Comparison of ENCODE assay signal across 10 cellular contexts in genomic region chr15:38226867-38227266, GRCh38. TPM values are rescaled to one million over a fixed set of nuclear protein-coding genes. Genes with fewer than 3 reads are reported as not detected.
A peak's percentile ranks its signal among the peaks of the same experiment; 100 is the strongest.
DNase-seq lines count a peak whose midpoint lies in the region; ATAC-seq, FAIRE-seq and TF ChIP-seq lines count a peak whose summit lies in the region.
"Had no signal": no experiment of that assay in that cellular context is flagged by ENCODE, and none has a peak within 500 bp of the region (broad histone marks: within the 10 kb centered on the region; RNA-seq: fewer than 3 reads in every experiment).

No MANE protein-coding gene starts in this region.

- POLR2A ChIA-PET in HepG2 (lab: Yijun Ruan, JAX): no interaction called here
- POLR2A ChIA-PET in HEK293T (lab: Yijun Ruan, JAX): interaction anchor here (2.8 kb wide), 1 partner anchor 25 kb away, joined by 12 read pairs; the partner anchor contains the start of gene SPRED1

- no peaks in the 10 kb centered on the region for H3K9me3 ChIP-seq in HepG2 (ENCODE audit: low read length)

- no peaks in the 10 kb centered on the region for H3K27me3 ChIP-seq in HepG2 (ENCODE audit: control insufficient read depth in 1 of 2, insufficient read depth in 2 of 2, low read length in 2 of 2)

- BruUV-seq in HepG2 (replicated peaks; lab: Mats Ljungman, UMichigan): no TSS peak

- no peaks in the 10 kb centered on the region for H3K36me3 ChIP-seq in HepG2 (replicated peaks in 1 of 2; ENCODE audit: control insufficient read depth in 1 of 2, insufficient read depth in 2 of 2, low read length in 2 of 2)

- no peak for TF ChIP-seq RAD21 in HepG2 (CRISPR knock-in tag; IDR thresholded peaks at IDR 0.05)

- no peaks in the 10 kb centered on the region for H3K4me1 ChIP-seq in HepG2 (ENCODE audit: insufficient read depth, low read length)

- H3K4me2 ChIP-seq in HepG2 (ENCODE audit: low read depth, low read length): no peak overlapping the region

- H3K27me3 Mint-ChIP-seq in activated CD4-positive, alpha-beta T cell treated with anti-CD3 and anti-CD28 coated beads, Interleukin-2, amount 10 ng/mL, durations not matched to agents 24 days and 14 days: peaks cover 8% of the 10 kb centered on the region

- TF ChIP-seq EP300 in HepG2 (IDR thresholded peaks at IDR 0.05; ENCODE audit: low read depth in 2 of 2, low read length in 2 of 2) (no peak), HepG2 (CRISPR knock-in tag; IDR thresholded peaks at IDR 0.05; ENCODE audit: borderline replicate concordance) (no peak)

- TF ChIP-seq POLR2A in HepG2 (IDR thresholded peaks at IDR 0.05; ENCODE audit: insufficient read depth in 1 of 2, low read depth in 2 of 2, low read length in 2 of 2): no peak

- no peaks in the 10 kb centered on the region for H4K20me1 ChIP-seq in HepG2 (ENCODE audit: insufficient read depth, low read length)

- H2AFZ ChIP-seq in HepG2 (ENCODE audit: low read length): no peak overlapping the region

- in situ Hi-C loops in HepG2 (cut with HindIII; ENCODE audit: extremely low pct_ligation_motif_present, low pct_unique_long_range_greater_than_20kb): no loop called here

- no peak for ATAC-seq in HepG2

- TF ChIP-seq CTCF in HepG2 (CRISPR knock-in tag; IDR thresholded peaks at IDR 0.05): no peak

- WGBS in HepG2 (ENCODE audit: low lambda C conversion rate): 34% methylated on average over 3 of the region's 3 CpGs

- no peaks in the 10 kb centered on the region for H3K9me3 Mint-ChIP-seq in activated CD4-positive, alpha-beta T cell treated with anti-CD3 and anti-CD28 coated beads, Interleukin-2, amount 10 ng/mL, durations not matched to agents 24 days and 14 days

- no peaks in the 10 kb centered on the region for H3K36me3 Mint-ChIP-seq in activated CD4-positive, alpha-beta T cell treated with anti-CD3 and anti-CD28 coated beads, Interleukin-2, amount 10 ng/mL, durations not matched to agents 24 days and 14 days (ENCODE audit: low read depth)

- no peak overlapping the region for H3K4me3 Mint-ChIP-seq in activated CD4-positive, alpha-beta T cell treated with anti-CD3 and anti-CD28 coated beads, Interleukin-2, amount 10 ng/mL, durations not matched to agents 24 days and 14 days

- H3K9ac ChIP-seq in HepG2 (ENCODE audit: insufficient read depth, low read depth, low read length): no peak overlapping the region

- no peaks in the 10 kb centered on the region for H3K4me1 Mint-ChIP-seq in activated CD4-positive, alpha-beta T cell treated with anti-CD3 and anti-CD28 coated beads, Interleukin-2, amount 10 ng/mL, durations not matched to agents 24 days and 14 days

- no peak for FAIRE-seq in HepG2 (lab: Jason Lieb, UNC)
- FAIRE-seq: D721Med had no signal

- H3K79me2 ChIP-seq in HepG2 (ENCODE audit: insufficient read depth, low read length): no peaks in the 10 kb centered on the region

- DNase-seq in AG08396 (ENCODE audit: low spot score): peak; percentile 66
- DNase-seq in NCI-H1048 (lab: John Stamatoyannopoulos, UW): peak; percentile 42
- peak; percentile 78 to 92 for DNase-seq in dermis microvascular lymphatic vessel endothelial cell (ENCODE audit: low read depth in 2 of 2)
- DNase-seq in HepG2 (ENCODE audit: low spot score): peak; percentile 59
- no peak for DNase-seq in HEK293T (ENCODE audit: extremely low spot score)
- DNase-seq in activated CD4-positive, alpha-beta T cell treated with anti-CD3 and anti-CD28 coated beads, Interleukin-2, amount 10 ng/mL, durations not matched to agents 24 days and 14 days: no peak
- no peak for DNase-seq in cortex of kidney (lab: John Stamatoyannopoulos, UW)
- DNase-seq in activated CD8-positive, alpha-beta memory T cell treated with anti-CD3 and anti-CD28 coated beads, Interleukin-2, amount 50 U/mL, for 48 hours: no peak
- DNase-seq: NCI-H524 treated with DMSO at 0.1 percent for 48 hours had no signal

- H3K27ac Mint-ChIP-seq in activated CD4-positive, alpha-beta T cell treated with anti-CD3 and anti-CD28 coated beads, Interleukin-2, amount 10 ng/mL, durations not matched to agents 24 days and 14 days: no peak overlapping the region

- intact Hi-C loops in HepG2 (cut with micrococcal nuclease; ENCODE audit: unreplicated experiment): no loop called here
- intact Hi-C loops in activated CD4-positive, alpha-beta T cell treated with anti-CD3 and anti-CD28 coated beads, Interleukin-2, amount 10 ng/mL, durations not matched to agents 24 days and 14 days (cut with micrococcal nuclease): no loop called here

- no peak overlapping the region for H3K4me3 ChIP-seq in HepG2 (replicated peaks in 1 of 3; ENCODE audit: insufficient read depth in 1 of 3, low read depth in 2 of 3, low read length in 3 of 3)

- CTCF ChIA-PET in HepG2 (lab: Yijun Ruan, JAX; ENCODE audit: low intra/inter-chr PET ratio, low total read pairs): no interaction called here
- CTCF ChIA-PET in HEK293T (lab: Yijun Ruan, JAX): no interaction called here

- H3K27ac ChIP-seq in HepG2 (ENCODE audit: extremely low read length, insufficient read depth, low read length): no peak overlapping the region

TF ChIP-seq in HepG2, 621 proteins besides CTCF, POLR2A, EP300 and RAD21:
- TF ChIP-seq MEIS1 (CRISPR knock-in tag; IDR thresholded peaks at IDR 0.05; ENCODE audit: borderline replicate concordance): no peak
- TF ChIP-seq FOSL2 (CRISPR knock-in tag; IDR thresholded peaks at IDR 0.05): peak; percentile 76
- no peak for TF ChIP-seq ZNF333 (CRISPR knock-in tag; IDR thresholded peaks at IDR 0.05; ENCODE audit: borderline replicate concordance)
- TF ChIP-seq HMG20A (CRISPR knock-in tag; IDR thresholded peaks at IDR 0.05; ENCODE audit: borderline replicate concordance): 0 out of 2 replicates have a peak, but pooled peaks have one; percentile 50

TF ChIP-seq in HEK293T, 16 proteins besides CTCF, POLR2A, EP300 and RAD21:
- TF ChIP-seq SUZ12 (IDR thresholded peaks at IDR 0.05) (no peak), FOXA1 (IDR thresholded peaks at IDR 0.05) (no peak), FOXK2 (IDR thresholded peaks at IDR 0.05) (no peak), CTBP1 (IDR thresholded peaks at IDR 0.05; ENCODE audit: borderline replicate concordance) (no peak), NFRKB (IDR thresholded peaks at IDR 0.05) (no peak), TARDBP (IDR thresholded peaks at IDR 0.05) (no peak), PKNOX1 (IDR thresholded peaks at IDR 0.05) (no peak), L3MBTL2 (conservative IDR thresholded peaks at IDR 0.05) (no peak)

RNA-seq across cellular contexts. Expression of gene SPRED1, which starts 25.8 kb away (rescaled TPM):
- 14.7 and 15.8 TPM in 2 replicates for total RNA-seq in dermis microvascular lymphatic vessel endothelial cell
- 9.4 and 9.6 TPM in 2 replicates for total RNA-seq in HepG2 (2016; rRNA removed; fragmentation: Illumina TruSeq; extraction: Trizol)
- total RNA-seq in HepG2 (2016; cell fraction: cytosol; rRNA removed; fragmentation: Illumina TruSeq; extraction: Trizol; ENCODE audit: low read depth): 3.8 and 3.9 TPM in 2 replicates
- total RNA-seq in HepG2 (2016; cell fraction: insoluble cytoplasmic fraction; rRNA removed; fragmentation: Illumina TruSeq; extraction: Trizol): 8.8 and 10.3 TPM in 2 replicates
- total RNA-seq in HepG2 (2016; cell fraction: membrane; rRNA removed; fragmentation: Illumina TruSeq; extraction: Trizol): 6.7 and 8.9 TPM in 2 replicates
- total RNA-seq in HepG2 (2016; cell fraction: nucleus; rRNA removed; fragmentation: Illumina TruSeq; extraction: Trizol): 9.2 and 11.1 TPM in 2 replicates
- 3.4 and 3.8 TPM in 2 replicates for polyA plus RNA-seq in HepG2 (2011; rRNA removed)
- 1.4 and 2.6 TPM in 2 replicates for polyA plus RNA-seq in HepG2 (2011; cell fraction: cytosol; rRNA removed)
- polyA plus RNA-seq in HepG2 (2011; cell fraction: nucleus; rRNA removed): 3.3 and 3.7 TPM in 2 replicates
- polyA plus RNA-seq in HepG2 (2012): 7.2 and 8.0 TPM in 2 replicates
- polyA plus RNA-seq in HepG2 (2016; cell fraction: cytosol; fragmentation: Illumina TruSeq; extraction: Trizol; ENCODE audit: low read depth): 0.54 and 0.76 TPM in 2 replicates
- polyA plus RNA-seq in HepG2 (2016; cell fraction: insoluble cytoplasmic fraction; fragmentation: Illumina TruSeq; extraction: Trizol; ENCODE audit: low read depth): 7.2 and 7.7 TPM in 2 replicates
- polyA plus RNA-seq in HepG2 (2016; cell fraction: membrane; fragmentation: Illumina TruSeq; extraction: Trizol; ENCODE audit: low read depth): 2.1 and 2.6 TPM in 2 replicates
- polyA plus RNA-seq in HepG2 (2016; cell fraction: nucleus; fragmentation: Illumina TruSeq; extraction: Trizol; ENCODE audit: insufficient read depth, low read depth): 5.9 and 6.9 TPM in 2 replicates
- polyA minus RNA-seq in HepG2 (2011; rRNA and poly(A)+ RNA removed; ENCODE audit: low replicate concordance): 2.6 and 7.2 TPM in 2 replicates
- 8.4 and 9.2 TPM in 2 replicates for polyA minus RNA-seq in HepG2 (2011; cell fraction: cytosol; rRNA and poly(A)+ RNA removed)
- polyA minus RNA-seq in HepG2 (2011; cell fraction: nucleus; rRNA and poly(A)+ RNA removed): 33.1 and 35.3 TPM in 2 replicates
- 0.44 and 0.71 TPM in 2 replicates for total RNA-seq in activated CD4-positive, alpha-beta T cell treated with anti-CD3 and anti-CD28 coated beads, Interleukin-2, amount 10 ng/mL, durations not matched to agents 24 days and 14 days

Comparison
In these comparisons a context has a peak if more than half of its experiments do, and no peak if none do; other contexts are left out.
1. DNase-seq: peak in AG08396 (single experiment), NCI-H1048 (single experiment), dermis microvascular lymphatic vessel endothelial cell (2 of 2) and HepG2 (single experiment); none in HEK293T (single experiment), activated CD4-positive, alpha-beta T cell treated with anti-CD3 and anti-CD28 coated beads, Interleukin-2, amount 10 ng/mL, durations not matched to agents 24 days and 14 days (single experiment), cortex of kidney (single experiment) and activated CD8-positive, alpha-beta memory T cell treated with anti-CD3 and anti-CD28 coated beads, Interleukin-2, amount 50 U/mL, for 48 hours (single experiment).